29 cellular contexts compared by ENCODE assay signal in genomic region chr9:129011761-129012281, GRCh38. TPM values are rescaled to one million over a fixed set of nuclear protein-coding genes. Genes with fewer than 3 reads are reported as not detected.
DNase-seq lines count a peak whose midpoint lies in the region; ATAC-seq and TF ChIP-seq lines count a peak whose summit lies in the region.
"Had no signal": no experiment of that assay in that cellular context is flagged by ENCODE, and none has a peak within 500 bp of the region (broad histone marks: within the 10 kb centered on the region; RNA-seq: fewer than 3 reads in every experiment).

No MANE protein-coding gene starts in this region.

- BruUV-seq in Calu3 (replicated peaks; lab: Mats Ljungman, UMichigan) = no TSS peak

- no peaks in the 10 kb centered on the region for H3K79me2 ChIP-seq in neural progenitor cell (ENCODE audit: low read depth)

- in situ Hi-C loops in GM13976 (cut with MboI; ENCODE audit: low sequenced_read_pairs, unreplicated experiment) = no loop called here

- peak overlapping the region; percentile 58; the same call in 1 of the 2 replicates for H3K9ac ChIP-seq in BLaER1
- H3K9ac ChIP-seq in neural progenitor cell = peak overlapping the region; percentile 13
- H3K9ac ChIP-seq: parathyroid adenoma had no signal

- H3K27me3 ChIP-seq in BLaER1 = no peaks in the 10 kb centered on the region
- no peaks in the 10 kb centered on the region for H3K27me3 ChIP-seq in neural progenitor cell

- peaks cover 38% of the 10 kb centered on the region for H3K4me1 ChIP-seq in BLaER1
- H3K4me1 ChIP-seq in neural progenitor cell = no peaks in the 10 kb centered on the region
- H3K4me1 ChIP-seq: parathyroid adenoma had no signal

- H3K36me3 ChIP-seq in BLaER1 (peaks cover 92% of the 10 kb centered on the region), neural progenitor cell (no peaks in the 10 kb centered on the region)

- H3K4me3 Mint-ChIP-seq in neural progenitor cell (no peak overlapping the region), Calu3 (ENCODE audit: low read depth, unreplicated experiment) (no peak overlapping the region)
- H3K4me3 Mint-ChIP-seq: activated naive CD8-positive, alpha-beta T cell treated with anti-CD3 and anti-CD28 coated beads, Interleukin-2, amount 10 ng/mL, durations not matched to agents 7 days and 5 days; activated T-cell treated with anti-CD3 and anti-CD28 coated beads, Interleukin-2, amount 50 U/mL, for 24 hours; natural killer cell had no signal

- H3K27ac Mint-ChIP-seq in neural progenitor cell (no peak overlapping the region), Calu3 (ENCODE audit: unreplicated experiment) (no peak overlapping the region)
- H3K27ac Mint-ChIP-seq: activated naive CD8-positive, alpha-beta T cell treated with anti-CD3 and anti-CD28 coated beads, Interleukin-2, amount 10 ng/mL, durations not matched to agents 7 days and 5 days; natural killer cell had no signal

- H3K4me1 Mint-ChIP-seq in neural progenitor cell (peaks cover 2% of the 10 kb centered on the region), Calu3 (ENCODE audit: low read depth, unreplicated experiment) (no peaks in the 10 kb centered on the region)
- H3K4me1 Mint-ChIP-seq: activated naive CD8-positive, alpha-beta T cell treated with anti-CD3 and anti-CD28 coated beads, Interleukin-2, amount 10 ng/mL, durations not matched to agents 7 days and 5 days had no signal

- peaks cover 5% of the 10 kb centered on the region for H3K27me3 Mint-ChIP-seq in neural progenitor cell (ENCODE audit: insufficient read depth, low read depth)
- no peaks in the 10 kb centered on the region for H3K27me3 Mint-ChIP-seq in Calu3 (ENCODE audit: unreplicated experiment)
- H3K27me3 Mint-ChIP-seq: activated naive CD8-positive, alpha-beta T cell treated with anti-CD3 and anti-CD28 coated beads, Interleukin-2, amount 10 ng/mL, durations not matched to agents 7 days and 5 days; activated T-cell treated with anti-CD3 and anti-CD28 coated beads, Interleukin-2, amount 50 U/mL, for 24 hours had no signal

- H3K36me3 Mint-ChIP-seq in neural progenitor cell = peaks cover 8% of the 10 kb centered on the region
- peaks cover 22% of the 10 kb centered on the region for H3K36me3 Mint-ChIP-seq in Calu3 (ENCODE audit: insufficient read depth, unreplicated experiment)
- H3K36me3 Mint-ChIP-seq: natural killer cell had no signal

- H3K27ac ChIP-seq in BLaER1 (peak overlapping the region; percentile 44; the same call in 1 of the 2 replicates), VCaP (peak overlapping the region; percentile 3; the same call in 1 of the 2 replicates), neural progenitor cell (no peak overlapping the region)
- H3K27ac ChIP-seq: parathyroid adenoma had no signal

- TF ChIP-seq CTCF in GM13976 (IDR thresholded peaks at IDR 0.05; ENCODE audit: borderline replicate concordance, control extremely low read depth, extremely low read depth, insufficient read depth, missing control alignments) (no peak), VCaP (conservative IDR thresholded peaks at IDR 0.05) (no peak), neural progenitor cell (IDR thresholded peaks at IDR 0.05) (no peak), Calu3 (IDR thresholded peaks at IDR 0.05; ENCODE audit: unreplicated experiment) (no peak), foreskin fibroblast (IDR thresholded peaks at IDR 0.05; ENCODE audit: low read depth, low read length) (no peak)

- H3K4me2 ChIP-seq in BLaER1 (peak overlapping the region; percentile 65), neural progenitor cell (no peak overlapping the region)

- peaks cover 21% of the 10 kb centered on the region; the same call in 1 of the 2 replicates for H4K20me1 ChIP-seq in BLaER1
- H4K20me1 ChIP-seq in neural progenitor cell (ENCODE audit: low read depth) = peaks cover 23% of the 10 kb centered on the region

- DNase-seq in GM13976 (ENCODE audit: low spot score) (peak; percentile 29), neural progenitor cell (ENCODE audit: low spot score) (no peak), Calu3 (no peak), foreskin fibroblast (no peak)
- DNase-seq: activated CD4-positive, alpha-beta T cell treated with anti-CD3 and anti-CD28 coated beads, Interleukin-2, amount 50 U/mL, for 1 hour; activated CD4-positive, CD25-positive, alpha-beta regulatory T cell; activated gamma-delta T cell treated with Interleukin-2 at 50 U/mL for 16 hours; activated naive CD8-positive, alpha-beta T cell treated with anti-CD3 and anti-CD28 coated beads, Interleukin-2, amount 10 ng/mL, durations not matched to agents 7 days and 5 days; activated T-cell treated with anti-CD3 and anti-CD28 coated beads, Interleukin-2, amount 50 U/mL, for 24 hours; AML-193; aorta; DMS79 treated with DMSO at 0.1 percent for 48 hours; effector CD4-positive, alpha-beta T cell; GF-D8; hypothalamus; Kasumi-1; left cardiac atrium; natural killer cell; NCI-H1417 treated with DMSO at 0.1 percent for 48 hours; NCI-H2081; NCI-H345; NCI-H69; small intestine; stimulated activated naive CD8-positive, alpha-beta T cell treated with anti-CD3 and anti-CD28 coated beads, Interleukin-15, Interleukin-2, amounts not matched to agents 100 U/mL and 50 U/mL, for 24 hours; T-helper 1 cell had no signal

- H3K9me3 Mint-ChIP-seq in neural progenitor cell (no peaks in the 10 kb centered on the region), Calu3 (ENCODE audit: low read depth, unreplicated experiment) (no peaks in the 10 kb centered on the region)
- H3K9me3 Mint-ChIP-seq: activated naive CD8-positive, alpha-beta T cell treated with anti-CD3 and anti-CD28 coated beads, Interleukin-2, amount 10 ng/mL, durations not matched to agents 7 days and 5 days; activated T-cell treated with anti-CD3 and anti-CD28 coated beads, Interleukin-2, amount 50 U/mL, for 24 hours; natural killer cell had no signal

- H3K9me3 ChIP-seq in BLaER1 (no peaks in the 10 kb centered on the region), neural progenitor cell (ENCODE audit: low read depth) (no peaks in the 10 kb centered on the region)

- ATAC-seq in GM18502 (IDR thresholded peaks at IDR 0.05; ENCODE audit: poor library complexity, unreplicated experiment) = no peak
- ATAC-seq: left cardiac atrium; natural killer cell; stimulated activated naive CD8-positive, alpha-beta T cell treated with anti-CD3 and anti-CD28 coated beads, Interleukin-15, Interleukin-2, amounts not matched to agents 100 U/mL and 50 U/mL, for 24 hours had no signal

- H2AFZ ChIP-seq in neural progenitor cell (replicated peaks) = no peak overlapping the region
- H2AFZ ChIP-seq: parathyroid adenoma had no signal

- intact Hi-C loops in Calu3 (cut with micrococcal nuclease; ENCODE audit: unreplicated experiment) = no loop called here

- CTCF ChIA-PET in Calu3 (lab: Charles Lee) = interaction anchor here (0.5 kb wide), 1 partner anchor 27 kb away, joined by 4 read pairs; no protein-coding TSS in a partner anchor

- no peak overlapping the region for H3K4me3 ChIP-seq in BLaER1
- no peak overlapping the region for H3K4me3 ChIP-seq in neural progenitor cell
- H3K4me3 ChIP-seq in foreskin fibroblast (ENCODE audit: low read depth in 1 of 2, low read length in 2 of 2) = no peak overlapping the region

- peaks cover 7% of the 10 kb centered on the region for H3F3A ChIP-seq in neural progenitor cell (ENCODE audit: low read depth)

RNA-seq across cellular contexts. Expression of gene SH3GLB2, which starts 16.3 kb away (rescaled TPM):
- total RNA-seq in neural progenitor cell (ENCODE audit: low replicate concordance) = 45.7 and 98.8 TPM in 2 replicates
- 66.5 and 83.8 TPM in 2 replicates for total RNA-seq in Calu3 (2022)

RNA-seq across cellular contexts. Expression of gene MIGA2, which starts 24.6 kb away (rescaled TPM):
- total RNA-seq in neural progenitor cell (ENCODE audit: low replicate concordance) (10.8 and 39.1 TPM in 2 replicates), Calu3 (2022) (17.8 and 21.2 TPM in 2 replicates)
